14 cellular contexts compared by ENCODE assay signal in genomic region chr20:18585134-18585533, GRCh38. TPM values are rescaled to one million over a fixed set of nuclear protein-coding genes. Genes with fewer than 3 reads are reported as not detected.
DNase-seq lines count a peak whose midpoint lies in the region; ATAC-seq, FAIRE-seq and TF ChIP-seq lines count a peak whose summit lies in the region.
"Had no signal": no experiment of that assay in that cellular context is flagged by ENCODE, and none has a peak within 500 bp of the region (broad histone marks: within the 10 kb centered on the region; RNA-seq: fewer than 3 reads in every experiment).

No MANE protein-coding gene starts in this region.

- no peaks in the 10 kb centered on the region for H3K36me3 ChIP-seq in BJ (ENCODE audit: control insufficient read depth, insufficient read depth, low read length)
- H3K36me3 ChIP-seq in HAP-1 (replicated peaks), result no peaks in the 10 kb centered on the region

- H3K27me3 Mint-ChIP-seq in WTC11 (ENCODE audit: low read depth), result peaks cover 3% of the 10 kb centered on the region; the same call in 1 of the 2 replicates
- peaks cover 9% of the 10 kb centered on the region for H3K27me3 Mint-ChIP-seq in glutamatergic neuron (ENCODE audit: unreplicated experiment)

- peaks cover 16% of the 10 kb centered on the region for H3K4me1 ChIP-seq in HAP-1

- CTCF ChIA-PET in BJ (lab: Yijun Ruan, JAX) (no interaction called here), WTC11 (lab: Charles Lee) (interaction anchor here (0.6 to 1.1 kb wide), 2 partner anchors 9 to 78 kb away, joined by 3 to 4 read pairs; partner anchors contain the start of gene SEC23B)

- DNase-seq in BJ (ENCODE audit: low read depth), result peak; percentile 67
- DNase-seq in HAP-1 (ENCODE audit: low spot score in 2 of 2), result peak; percentile 71 to 73
- DNase-seq in WTC11 (ENCODE audit: low spot score), result peak; percentile 31
- no peak for DNase-seq in glutamatergic neuron
- no peak for DNase-seq in NOMO-1 treated with DMSO at 0.1 percent for 48 hours (lab: John Stamatoyannopoulos, UW; ENCODE audit: unreplicated experiment)
- DNase-seq in NCI-H187 (lab: John Stamatoyannopoulos, UW), result no peak
- DNase-seq in HTR-8/SVneo (ENCODE audit: insufficient read length, low spot score), result no peak
- DNase-seq: CD8-positive, alpha-beta T cell; effector memory CD8-positive, alpha-beta T cell; stimulated activated naive CD4-positive, alpha-beta T cell; T-cell had no signal

- in situ Hi-C loops in HAP-1 (cut with MboI; ENCODE audit: low sequenced_read_pairs), result no loop called here

- POLR2A ChIA-PET in BJ (lab: Charles Lee) (no interaction called here), WTC11 (lab: Charles Lee) (interaction anchor here (0.6 to 1.2 kb wide), 4 partner anchors 10 to 1984 kb away, joined by 3 to 11 read pairs (median 5); partner anchors contain the start of genes DZANK1, POLR3F and SEC23B)

- peaks cover 21% of the 10 kb centered on the region for H3K4me1 Mint-ChIP-seq in WTC11
- peaks cover 5% of the 10 kb centered on the region for H3K4me1 Mint-ChIP-seq in glutamatergic neuron (ENCODE audit: low read depth, unreplicated experiment)

- FAIRE-seq in HTR-8/SVneo (lab: Jason Lieb, UNC), result no peak
- FAIRE-seq: islet of Langerhans had no signal

- H3K36me3 Mint-ChIP-seq in WTC11, result no peaks in the 10 kb centered on the region; the same call in 1 of the 2 replicates
- no peaks in the 10 kb centered on the region for H3K36me3 Mint-ChIP-seq in glutamatergic neuron (ENCODE audit: unreplicated experiment)
- H3K36me3 Mint-ChIP-seq: activated naive CD8-positive, alpha-beta T cell; T-cell had no signal

- no peaks in the 10 kb centered on the region for H3K9me3 ChIP-seq in HAP-1

- H3K9me3 Mint-ChIP-seq in WTC11 (peaks cover 4% of the 10 kb centered on the region), glutamatergic neuron (ENCODE audit: unreplicated experiment) (peaks cover 11% of the 10 kb centered on the region)
- H3K9me3 Mint-ChIP-seq: CD8-positive, alpha-beta T cell; effector memory CD8-positive, alpha-beta T cell; T-cell had no signal

- ATAC-seq in WTC11 (peak; percentile 29), GM18502 (IDR thresholded peaks at IDR 0.05; ENCODE audit: poor library complexity, unreplicated experiment) (no peak)
- ATAC-seq: CD8-positive, alpha-beta T cell; effector memory CD8-positive, alpha-beta T cell; T-cell had no signal

- H3K27ac Mint-ChIP-seq in WTC11 (peak overlapping the region; percentile 32; the same call in 1 of the 2 replicates), glutamatergic neuron (ENCODE audit: unreplicated experiment) (peak overlapping the region; percentile 52)
- H3K27ac Mint-ChIP-seq: activated naive CD8-positive, alpha-beta T cell; CD8-positive, alpha-beta T cell; effector memory CD8-positive, alpha-beta T cell; T-cell had no signal

- H3K4me3 ChIP-seq in BJ (ENCODE audit: low read depth, low read length) (no peak overlapping the region), HAP-1 (no peak overlapping the region)

- H3K27me3 ChIP-seq in BJ (ENCODE audit: control insufficient read depth, insufficient read depth, low read length), result no peaks in the 10 kb centered on the region
- no peaks in the 10 kb centered on the region for H3K27me3 ChIP-seq in HAP-1 (ENCODE audit: low read depth)

- TF ChIP-seq CTCF in BJ (IDR thresholded peaks at IDR 0.05; ENCODE audit: insufficient read depth, low read depth, low read length) (no peak), WTC11 (IDR thresholded peaks at IDR 0.05) (no peak), glutamatergic neuron (IDR thresholded peaks at IDR 0.05; ENCODE audit: partially characterized antibody, unreplicated experiment) (no peak)

- H3K4me3 Mint-ChIP-seq in WTC11 (no peak overlapping the region), glutamatergic neuron (ENCODE audit: unreplicated experiment) (no peak overlapping the region)
- H3K4me3 Mint-ChIP-seq: activated naive CD8-positive, alpha-beta T cell; CD8-positive, alpha-beta T cell; effector memory CD8-positive, alpha-beta T cell; T-cell had no signal

TF ChIP-seq in WTC11, 78 proteins besides CTCF, POLR2A, EP300 and RAD21:
- TF ChIP-seq PRDM15 (CRISPR knock-in tag; IDR thresholded peaks at IDR 0.05), result no peak
- TF ChIP-seq GABPB1 (CRISPR knock-in tag; IDR thresholded peaks at IDR 0.05), result peak; percentile 99
- TF ChIP-seq FOXK1 (CRISPR knock-in tag; IDR thresholded peaks at IDR 0.05), result no peak

RNA-seq across cellular contexts. Expression of gene DTD1, which starts 2.7 kb away (rescaled TPM):
- 47.3 and 57.7 TPM in 2 replicates for polyA plus RNA-seq in BJ (2011; rRNA removed)
- polyA minus RNA-seq in BJ (2011; rRNA and poly(A)+ RNA removed), result 27.2 TPM in 2 replicates
- total RNA-seq in WTC11 (2021) (69.8 to 71.1 TPM (median 70.1 TPM) in 3 replicates), glutamatergic neuron (ENCODE audit: unreplicated experiment) (90.2 TPM)

RNA-seq across cellular contexts. Expression of gene SMIM26, which starts 17.9 kb away (rescaled TPM):
- 108 and 232 TPM in 2 replicates for polyA plus RNA-seq in BJ (2011; rRNA removed)
- polyA minus RNA-seq in BJ (2011; rRNA and poly(A)+ RNA removed), result 51.1 and 106 TPM in 2 replicates
- total RNA-seq in WTC11 (2021), result 71.9 to 78.1 TPM (median 77.4 TPM) in 3 replicates
- total RNA-seq in glutamatergic neuron (ENCODE audit: unreplicated experiment), result 35.7 TPM

Comparison
In these comparisons a context has a peak if more than half of its experiments do, and no peak if none do; other contexts are left out.
1. DNase-seq: peak in BJ (single experiment), HAP-1 (2 of 2) and WTC11 (single experiment); none in glutamatergic neuron (single experiment), NOMO-1 treated with DMSO at 0.1 percent for 48 hours (single experiment), NCI-H187 (0 of 2) and HTR-8/SVneo (single experiment).